In the genomic region with DNA sequence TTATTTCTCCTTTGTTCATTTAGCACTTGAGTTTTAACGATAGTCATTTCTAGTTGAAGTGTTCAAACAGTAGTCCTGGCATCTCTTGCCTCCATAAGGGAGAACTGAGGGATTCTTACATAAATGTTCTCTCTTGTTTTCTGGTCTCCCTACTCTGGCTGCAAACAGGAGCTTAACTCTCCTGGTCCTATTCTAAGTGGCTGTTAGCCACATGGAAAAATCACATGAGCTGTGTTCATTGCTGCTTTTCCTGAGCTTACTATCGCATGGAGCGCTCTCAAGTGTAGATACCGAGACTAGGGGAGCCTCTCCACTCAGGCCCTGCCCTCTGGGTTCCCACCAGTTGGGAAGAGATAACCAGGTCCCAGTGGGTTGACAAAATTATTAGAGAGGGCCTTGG, we compare ENCODE assay signal across 26 cellular contexts.
"Had no signal": no experiment of that assay in that cellular context is flagged by ENCODE, and none has a peak within 500 bp of the region (broad histone marks: within the 10 kb centered on the region; RNA-seq: fewer than 3 reads in every experiment).

No MANE protein-coding gene starts in this region.

- H3K27me3 ChIP-seq: breast epithelium had no signal

- H3K36me3 ChIP-seq: breast epithelium had no signal

- H3K4me3 Mint-ChIP-seq: activated CD8-positive, alpha-beta T cell treated with anti-CD3 and anti-CD28 coated beads for 36 hours; activated naive CD4-positive, alpha-beta T cell treated with anti-CD3 and anti-CD28 coated beads, Interleukin-2, amount 10 ng/mL, durations not matched to agents 7 days and 5 days; activated naive CD8-positive, alpha-beta T cell treated with anti-CD3 and anti-CD28 coated beads for 36 hours; activated T-cell treated with anti-CD3 and anti-CD28 coated beads, Interleukin-2, amount 50 U/mL, for 72 hours; T-cell had no signal

- H3K9me3 Mint-ChIP-seq: activated CD8-positive, alpha-beta T cell treated with anti-CD3 and anti-CD28 coated beads for 36 hours; activated naive CD4-positive, alpha-beta T cell treated with anti-CD3 and anti-CD28 coated beads, Interleukin-2, amount 10 ng/mL, durations not matched to agents 7 days and 5 days; activated naive CD8-positive, alpha-beta T cell treated with anti-CD3 and anti-CD28 coated beads for 36 hours; activated T-cell treated with anti-CD3 and anti-CD28 coated beads, Interleukin-2, amount 50 U/mL, for 72 hours; activated T-helper 2 cell treated with anti-CD3 and anti-CD28 coated beads, Interferon-gamma antibody, Interleukin-2, Interleukin-4, amounts not matched to agents 10 μg/mL and 5 μg/mL and 100 μg/mL, durations not matched to agents 14 hours and 24 hours and 36 hours; T-cell had no signal

- H3K4me1 ChIP-seq: breast epithelium had no signal

- H3K9me3 ChIP-seq: breast epithelium had no signal

- H3K4me3 ChIP-seq: breast epithelium, K562, SK-N-MC had no signal

- DNase-seq: activated CD4-positive, alpha-beta T cell treated with anti-CD3 and anti-CD28 coated beads for 4 hours; activated CD8-positive, alpha-beta memory T cell treated with anti-CD3 and anti-CD28 coated beads, Interleukin-2, amount 50 U/mL, for 4 hours; activated CD8-positive, alpha-beta T cell treated with anti-CD3 and anti-CD28 coated beads for 36 hours; activated gamma-delta T cell treated with Interleukin-2 at 50 U/mL for 16 hours; activated naive CD4-positive, alpha-beta T cell treated with anti-CD3 and anti-CD28 coated beads, Interleukin-2, amount 10 ng/mL, durations not matched to agents 7 days and 5 days; activated naive CD8-positive, alpha-beta T cell treated with anti-CD3 and anti-CD28 coated beads for 36 hours; activated T-cell treated with anti-CD3 and anti-CD28 coated beads, Interleukin-2, amount 50 U/mL, for 72 hours; Karpas-422; MM.1S; NCI-H1105; NCI-H1436; NCI-H1694 treated with DMSO at 0.1 percent for 48 hours; NCI-H2029 treated with DMSO at 0.1 percent for 48 hours; NCI-H510A treated with DMSO at 0.1 percent for 48 hours; NCI-H69; PC-3; SIG-M5; T-cell; T-helper 2 cell; T1000 had no signal

- H3K27ac ChIP-seq: breast epithelium, SK-N-MC, VCaP had no signal

- H3K4me1 Mint-ChIP-seq: activated naive CD4-positive, alpha-beta T cell treated with anti-CD3 and anti-CD28 coated beads, Interleukin-2, amount 10 ng/mL, durations not matched to agents 7 days and 5 days; T-cell had no signal

- H3K36me3 Mint-ChIP-seq: activated naive CD4-positive, alpha-beta T cell treated with anti-CD3 and anti-CD28 coated beads, Interleukin-2, amount 10 ng/mL, durations not matched to agents 7 days and 5 days; activated naive CD8-positive, alpha-beta T cell treated with anti-CD3 and anti-CD28 coated beads for 36 hours; T-cell had no signal

- H3K27ac Mint-ChIP-seq: activated CD8-positive, alpha-beta T cell treated with anti-CD3 and anti-CD28 coated beads for 36 hours; activated naive CD4-positive, alpha-beta T cell treated with anti-CD3 and anti-CD28 coated beads, Interleukin-2, amount 10 ng/mL, durations not matched to agents 7 days and 5 days; activated naive CD8-positive, alpha-beta T cell treated with anti-CD3 and anti-CD28 coated beads for 36 hours; activated T-cell treated with anti-CD3 and anti-CD28 coated beads, Interleukin-2, amount 50 U/mL, for 72 hours; activated T-helper 2 cell treated with anti-CD3 and anti-CD28 coated beads, Interferon-gamma antibody, Interleukin-2, Interleukin-4, amounts not matched to agents 10 μg/mL and 5 μg/mL and 100 μg/mL, durations not matched to agents 14 hours and 24 hours and 36 hours; T-cell had no signal

- ATAC-seq: activated CD4-positive, CD25-positive, alpha-beta regulatory T cell treated with anti-CD3 and anti-CD28 coated beads, Interleukin-2, amount 50 U/mL, for 24 hours; activated CD8-positive, alpha-beta T cell treated with anti-CD3 and anti-CD28 coated beads for 36 hours; activated T-cell treated with anti-CD3 and anti-CD28 coated beads, Interleukin-2, amount 50 U/mL, for 72 hours; K562; PC-3; T-cell had no signal
